Comparison of ENCODE assay signal across 1 cellular context in genomic region chr2:25403120-25403760, GRCh38.
TF ChIP-seq lines count a peak whose summit lies in the region.

No MANE protein-coding gene starts in this region.

TF ChIP-seq in GM12878, 131 proteins besides CTCF, POLR2A, EP300 and RAD21 (continued from another document):
- peak; percentile 45; the same call in 1 of the 2 replicates for TF ChIP-seq ZNF687 (IDR thresholded peaks at IDR 0.05)
- TF ChIP-seq EED (IDR thresholded peaks at IDR 0.05; ENCODE audit: low read depth): peak; percentile 28; the same call in 1 of the 2 replicates
- TF ChIP-seq, protein P1, sequence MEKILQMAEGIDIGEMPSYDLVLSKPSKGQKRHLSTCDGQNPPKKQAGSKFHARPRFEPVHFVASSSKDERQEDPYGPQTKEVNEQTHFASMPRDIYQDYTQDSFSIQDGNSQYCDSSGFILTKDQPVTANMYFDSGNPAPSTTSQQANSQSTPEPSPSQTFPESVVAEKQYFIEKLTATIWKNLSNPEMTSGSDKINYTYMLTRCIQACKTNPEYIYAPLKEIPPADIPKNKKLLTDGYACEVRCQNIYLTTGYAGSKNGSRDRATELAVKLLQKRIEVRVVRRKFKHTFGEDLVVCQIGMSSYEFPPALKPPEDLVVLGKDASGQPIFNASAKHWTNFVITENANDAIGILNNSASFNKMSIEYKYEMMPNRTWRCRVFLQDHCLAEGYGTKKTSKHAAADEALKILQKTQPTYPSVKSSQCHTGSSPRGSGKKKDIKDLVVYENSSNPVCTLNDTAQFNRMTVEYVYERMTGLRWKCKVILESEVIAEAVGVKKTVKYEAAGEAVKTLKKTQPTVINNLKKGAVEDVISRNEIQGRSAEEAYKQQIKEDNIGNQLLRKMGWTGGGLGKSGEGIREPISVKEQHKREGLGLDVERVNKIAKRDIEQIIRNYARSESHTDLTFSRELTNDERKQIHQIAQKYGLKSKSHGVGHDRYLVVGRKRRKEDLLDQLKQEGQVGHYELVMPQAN (conservative IDR thresholded peaks at IDR 0.05): peak; percentile 24; the same call in 1 of the 2 replicates
- peak in 1 of 2 experiments; percentile 45; a peak in 1 of 4 replicates for TF ChIP-seq ETV6 (conservative IDR thresholded peaks at IDR 0.05 in 1 of 2, IDR thresholded peaks at IDR 0.05 in 1 of 2; ENCODE audit: borderline replicate concordance in 1 of 2, low read depth in 1 of 2)
- TF ChIP-seq ZBED1 (IDR thresholded peaks at IDR 0.05; ENCODE audit: borderline replicate concordance): 0 out of 2 replicates have a peak, but pooled peaks have one; percentile 44
- peak; percentile 74; the same call in 1 of the 2 replicates for TF ChIP-seq SPI1 (IDR thresholded peaks at IDR 0.05; ENCODE audit: borderline replicate concordance, insufficient read depth, low read depth, low read length)
- TF ChIP-seq, protein P2, sequence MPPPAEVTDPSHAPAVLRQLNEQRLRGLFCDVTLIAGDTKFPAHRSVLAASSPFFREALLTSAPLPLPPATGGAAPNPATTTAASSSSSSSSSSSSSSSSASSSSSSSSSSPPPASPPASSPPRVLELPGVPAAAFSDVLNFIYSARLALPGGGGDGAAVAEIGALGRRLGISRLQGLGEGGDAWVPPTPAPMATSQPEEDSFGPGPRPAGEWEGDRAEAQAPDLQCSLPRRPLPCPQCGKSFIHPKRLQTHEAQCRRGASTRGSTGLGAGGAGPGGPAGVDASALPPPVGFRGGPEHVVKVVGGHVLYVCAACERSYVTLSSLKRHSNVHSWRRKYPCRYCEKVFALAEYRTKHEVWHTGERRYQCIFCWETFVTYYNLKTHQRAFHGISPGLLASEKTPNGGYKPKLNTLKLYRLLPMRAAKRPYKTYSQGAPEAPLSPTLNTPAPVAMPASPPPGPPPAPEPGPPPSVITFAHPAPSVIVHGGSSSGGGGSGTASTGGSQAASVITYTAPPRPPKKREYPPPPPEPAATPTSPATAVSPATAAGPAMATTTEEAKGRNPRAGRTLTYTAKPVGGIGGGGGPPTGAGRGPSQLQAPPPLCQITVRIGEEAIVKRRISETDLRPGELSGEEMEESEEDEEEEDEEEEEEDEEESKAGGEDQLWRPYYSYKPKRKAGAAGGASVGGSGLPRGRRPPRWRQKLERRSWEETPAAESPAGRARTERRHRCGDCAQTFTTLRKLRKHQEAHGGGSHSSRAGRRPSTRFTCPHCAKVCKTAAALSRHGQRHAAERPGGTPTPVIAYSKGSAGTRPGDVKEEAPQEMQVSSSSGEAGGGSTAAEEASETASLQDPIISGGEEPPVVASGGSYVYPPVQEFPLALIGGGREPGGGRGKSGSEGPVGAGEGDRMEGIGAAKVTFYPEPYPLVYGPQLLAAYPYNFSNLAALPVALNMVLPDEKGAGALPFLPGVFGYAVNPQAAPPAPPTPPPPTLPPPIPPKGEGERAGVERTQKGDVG (CRISPR knock-in tag; IDR thresholded peaks at IDR 0.05): 0 out of 2 replicates have a peak, but pooled peaks have one; percentile 24
- peak; percentile 39; the same call in 1 of the 2 replicates for TF ChIP-seq PML (IDR thresholded peaks at IDR 0.05; ENCODE audit: low read length)
- TF ChIP-seq, protein P3, sequence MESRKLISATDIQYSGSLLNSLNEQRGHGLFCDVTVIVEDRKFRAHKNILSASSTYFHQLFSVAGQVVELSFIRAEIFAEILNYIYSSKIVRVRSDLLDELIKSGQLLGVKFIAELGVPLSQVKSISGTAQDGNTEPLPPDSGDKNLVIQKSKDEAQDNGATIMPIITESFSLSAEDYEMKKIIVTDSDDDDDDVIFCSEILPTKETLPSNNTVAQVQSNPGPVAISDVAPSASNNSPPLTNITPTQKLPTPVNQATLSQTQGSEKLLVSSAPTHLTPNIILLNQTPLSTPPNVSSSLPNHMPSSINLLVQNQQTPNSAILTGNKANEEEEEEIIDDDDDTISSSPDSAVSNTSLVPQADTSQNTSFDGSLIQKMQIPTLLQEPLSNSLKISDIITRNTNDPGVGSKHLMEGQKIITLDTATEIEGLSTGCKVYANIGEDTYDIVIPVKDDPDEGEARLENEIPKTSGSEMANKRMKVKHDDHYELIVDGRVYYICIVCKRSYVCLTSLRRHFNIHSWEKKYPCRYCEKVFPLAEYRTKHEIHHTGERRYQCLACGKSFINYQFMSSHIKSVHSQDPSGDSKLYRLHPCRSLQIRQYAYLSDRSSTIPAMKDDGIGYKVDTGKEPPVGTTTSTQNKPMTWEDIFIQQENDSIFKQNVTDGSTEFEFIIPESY (IDR thresholded peaks at IDR 0.05): peak; percentile 69
- peak; percentile 62; the same call in 1 of the 2 replicates for TF ChIP-seq SMAD5 (IDR thresholded peaks at IDR 0.05; ENCODE audit: low read depth)
- peak in 1 of 2 experiments; percentile 22; a peak in 1 of 4 replicates for TF ChIP-seq IKZF2 (IDR thresholded peaks at IDR 0.05)
- TF ChIP-seq TCF3 (IDR thresholded peaks at IDR 0.05; ENCODE audit: borderline replicate concordance, insufficient read depth, low read depth, low read length): peak; percentile 96
- TF ChIP-seq, protein P4, sequence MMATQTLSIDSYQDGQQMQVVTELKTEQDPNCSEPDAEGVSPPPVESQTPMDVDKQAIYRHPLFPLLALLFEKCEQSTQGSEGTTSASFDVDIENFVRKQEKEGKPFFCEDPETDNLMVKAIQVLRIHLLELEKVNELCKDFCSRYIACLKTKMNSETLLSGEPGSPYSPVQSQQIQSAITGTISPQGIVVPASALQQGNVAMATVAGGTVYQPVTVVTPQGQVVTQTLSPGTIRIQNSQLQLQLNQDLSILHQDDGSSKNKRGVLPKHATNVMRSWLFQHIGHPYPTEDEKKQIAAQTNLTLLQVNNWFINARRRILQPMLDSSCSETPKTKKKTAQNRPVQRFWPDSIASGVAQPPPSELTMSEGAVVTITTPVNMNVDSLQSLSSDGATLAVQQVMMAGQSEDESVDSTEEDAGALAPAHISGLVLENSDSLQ (IDR thresholded peaks at IDR 0.05): peak; percentile 43; the same call in 1 of the 2 replicates
- peak; percentile 39 for TF ChIP-seq NBN (IDR thresholded peaks at IDR 0.05)
- peak; percentile 42 for TF ChIP-seq NFIC (IDR thresholded peaks at IDR 0.05; ENCODE audit: low read depth, low read length)
- TF ChIP-seq YY1 (IDR thresholded peaks at IDR 0.05; ENCODE audit: low read depth, low read length): 0 out of 2 replicates have a peak, but pooled peaks have one; percentile 8
- peak; percentile 62; the same call in 1 of the 2 replicates for TF ChIP-seq ZNF217 (IDR thresholded peaks at IDR 0.05)
- TF ChIP-seq RUNX3 (IDR thresholded peaks at IDR 0.05; ENCODE audit: low read length): peak; percentile 84
- peak; percentile 72; the same call in 1 of the 2 replicates for TF ChIP-seq ATF2 (IDR thresholded peaks at IDR 0.05; ENCODE audit: low read length)
- TF ChIP-seq, protein P5, sequence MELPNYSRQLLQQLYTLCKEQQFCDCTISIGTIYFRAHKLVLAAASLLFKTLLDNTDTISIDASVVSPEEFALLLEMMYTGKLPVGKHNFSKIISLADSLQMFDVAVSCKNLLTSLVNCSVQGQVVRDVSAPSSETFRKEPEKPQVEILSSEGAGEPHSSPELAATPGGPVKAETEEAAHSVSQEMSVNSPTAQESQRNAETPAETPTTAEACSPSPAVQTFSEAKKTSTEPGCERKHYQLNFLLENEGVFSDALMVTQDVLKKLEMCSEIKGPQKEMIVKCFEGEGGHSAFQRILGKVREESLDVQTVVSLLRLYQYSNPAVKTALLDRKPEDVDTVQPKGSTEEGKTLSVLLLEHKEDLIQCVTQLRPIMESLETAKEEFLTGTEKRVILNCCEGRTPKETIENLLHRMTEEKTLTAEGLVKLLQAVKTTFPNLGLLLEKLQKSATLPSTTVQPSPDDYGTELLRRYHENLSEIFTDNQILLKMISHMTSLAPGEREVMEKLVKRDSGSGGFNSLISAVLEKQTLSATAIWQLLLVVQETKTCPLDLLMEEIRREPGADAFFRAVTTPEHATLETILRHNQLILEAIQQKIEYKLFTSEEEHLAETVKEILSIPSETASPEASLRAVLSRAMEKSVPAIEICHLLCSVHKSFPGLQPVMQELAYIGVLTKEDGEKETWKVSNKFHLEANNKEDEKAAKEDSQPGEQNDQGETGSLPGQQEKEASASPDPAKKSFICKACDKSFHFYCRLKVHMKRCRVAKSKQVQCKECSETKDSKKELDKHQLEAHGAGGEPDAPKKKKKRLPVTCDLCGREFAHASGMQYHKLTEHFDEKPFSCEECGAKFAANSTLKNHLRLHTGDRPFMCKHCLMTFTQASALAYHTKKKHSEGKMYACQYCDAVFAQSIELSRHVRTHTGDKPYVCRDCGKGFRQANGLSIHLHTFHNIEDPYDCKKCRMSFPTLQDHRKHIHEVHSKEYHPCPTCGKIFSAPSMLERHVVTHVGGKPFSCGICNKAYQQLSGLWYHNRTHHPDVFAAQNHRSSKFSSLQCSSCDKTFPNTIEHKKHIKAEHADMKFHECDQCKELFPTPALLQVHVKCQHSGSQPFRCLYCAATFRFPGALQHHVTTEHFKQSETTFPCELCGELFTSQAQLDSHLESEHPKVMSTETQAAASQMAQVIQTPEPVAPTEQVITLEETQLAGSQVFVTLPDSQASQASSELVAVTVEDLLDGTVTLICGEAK (IDR thresholded peaks at IDR 0.05; ENCODE audit: borderline replicate concordance): 0 out of 2 replicates have a peak, but pooled peaks have one; percentile 15
